In genomic region chr1:225981714-225982113, GRCh38 we compare ENCODE assay signal across 28 cellular contexts. TPM values are rescaled to one million over a fixed set of nuclear protein-coding genes. Genes with fewer than 3 reads are reported as not detected.
DNase-seq lines count a peak whose midpoint lies in the region; ATAC-seq, FAIRE-seq and TF ChIP-seq lines count a peak whose summit lies in the region.
"Had no signal": no experiment of that assay in that cellular context is flagged by ENCODE, and none has a peak within 500 bp of the region (broad histone marks: within the 10 kb centered on the region; RNA-seq: fewer than 3 reads in every experiment).

No MANE protein-coding gene starts in this region.

- H3K27me3 Mint-ChIP-seq in endothelial cell (ENCODE audit: unreplicated experiment): no peaks in the 10 kb centered on the region
- H3K27me3 Mint-ChIP-seq: CD4-positive, alpha-beta T cell had no signal

- in situ Hi-C loops in HepG2 (cut with HindIII; ENCODE audit: extremely low pct_ligation_motif_present, low pct_unique_long_range_greater_than_20kb): no loop called here
- in situ Hi-C loops in transverse colon (cut with MboI; ENCODE audit: low pct_ligation_motif_present in 1 of 4, low pct_unique_long_range_greater_than_20kb in 1 of 4, low sequenced_read_pairs in 3 of 4): loop anchor here in 1 of 4 donors (10.0 kb wide), 1 partner anchor 507 kb away; no protein-coding TSS in a partner anchor

- H2AFZ ChIP-seq in HepG2 (ENCODE audit: low read length): no peak overlapping the region

- DNase-seq in HepG2 (ENCODE audit: low spot score): no peak
- DNase-seq in right lobe of liver: no peak
- no peak for DNase-seq in endothelial cell (ENCODE audit: low spot score)
- no peak for DNase-seq in C1 segment of cervical spinal cord (lab: John Stamatoyannopoulos, UW)
- DNase-seq in SKM-1 (lab: John Stamatoyannopoulos, UW; ENCODE audit: unreplicated experiment): no peak
- DNase-seq in transverse colon: no peak
- DNase-seq: CD4-positive, alpha-beta T cell; DMS53; Karpas-422; NCI-H1092 treated with DMSO at 0.1 percent for 48 hours; NCI-H1436; NCI-H187; NCI-H446 treated with DMSO at 0.1 percent for 48 hours; NCI-H526; NCI-H82; NK-92 treated with Interleukin-12 subunit alpha and Interleukin-12 subunit beta, amount 100 ng/mL, for 24 hours; PC-3; SJCRH30 had no signal

- H3K4me1 Mint-ChIP-seq in endothelial cell (ENCODE audit: unreplicated experiment): no peaks in the 10 kb centered on the region

- BruUV-seq in HepG2 (replicated peaks; lab: Mats Ljungman, UMichigan): no TSS peak

- H3K4me3 ChIP-seq in HepG2 (replicated peaks in 1 of 3; ENCODE audit: insufficient read depth in 1 of 3, low read depth in 2 of 3, low read length in 3 of 3): no peak overlapping the region
- no peak overlapping the region for H3K4me3 ChIP-seq in right lobe of liver
- H3K4me3 ChIP-seq in transverse colon: no peak overlapping the region
- H3K4me3 ChIP-seq: BLaER1, SJCRH30 had no signal

- H3K9me3 ChIP-seq in HepG2 (ENCODE audit: low read length) (no peaks in the 10 kb centered on the region), right lobe of liver (no peaks in the 10 kb centered on the region), transverse colon (no peaks in the 10 kb centered on the region)

- TF ChIP-seq CTCF in HepG2 (CRISPR knock-in tag; IDR thresholded peaks at IDR 0.05): no peak
- no peak for TF ChIP-seq CTCF in right lobe of liver (IDR thresholded peaks at IDR 0.05)
- TF ChIP-seq CTCF in VCaP (conservative IDR thresholded peaks at IDR 0.05): no peak
- TF ChIP-seq CTCF in endothelial cell (IDR thresholded peaks at IDR 0.05; ENCODE audit: unreplicated experiment): no peak
- TF ChIP-seq CTCF in transverse colon (IDR thresholded peaks at IDR 0.05): no peak

- H3K9me3 Mint-ChIP-seq in endothelial cell (ENCODE audit: unreplicated experiment): peaks cover 4% of the 10 kb centered on the region

- no peak for TF ChIP-seq RAD21 in HepG2 (CRISPR knock-in tag; IDR thresholded peaks at IDR 0.05)

- no peaks in the 10 kb centered on the region for H3K27me3 ChIP-seq in HepG2 (ENCODE audit: control insufficient read depth in 1 of 2, insufficient read depth in 2 of 2, low read length in 2 of 2)
- no peaks in the 10 kb centered on the region for H3K27me3 ChIP-seq in right lobe of liver
- H3K27me3 ChIP-seq in transverse colon: no peaks in the 10 kb centered on the region
- H3K27me3 ChIP-seq: BLaER1, SJCRH30 had no signal

- H3K36me3 ChIP-seq in HepG2 (replicated peaks in 1 of 2; ENCODE audit: control insufficient read depth in 1 of 2, insufficient read depth in 2 of 2, low read length in 2 of 2) (peaks cover 14 to 49% of the 10 kb centered on the region in 2 experiments), right lobe of liver (peaks cover 0 to 55% (median 30%) of the 10 kb centered on the region in 4 donors), transverse colon (peaks cover 0 to 43% (median 21%) of the 10 kb centered on the region in 4 donors)

- intact Hi-C loops in HepG2 (cut with micrococcal nuclease; ENCODE audit: unreplicated experiment) (no loop called here), right lobe of liver (cut with DNase I) (no loop called here), transverse colon (cut with DNase I; ENCODE audit: low total_unique reads) (no loop called here)

- FAIRE-seq in HepG2 (lab: Jason Lieb, UNC): no peak
- FAIRE-seq: A204.1 had no signal

- WGBS in HepG2 (ENCODE audit: low lambda C conversion rate): 100% methylated on average over 3 of the region's 3 CpGs
- WGBS in right lobe of liver (ENCODE audit: insufficient coverage, low coverage, low lambda C conversion rate, missing lambda C conversion rate): 100% methylated on average over 1 of the region's 3 CpGs
- WGBS in transverse colon (ENCODE audit: low coverage in 1 of 2), 2 donors: 98 to 100% methylated on average over 3 of the region's 3 CpGs

- H3K79me2 ChIP-seq in HepG2 (ENCODE audit: insufficient read depth, low read length): no peaks in the 10 kb centered on the region

- H3K4me3 Mint-ChIP-seq in endothelial cell (ENCODE audit: unreplicated experiment): peak overlapping the region; percentile 89
- H3K4me3 Mint-ChIP-seq: CD4-positive, alpha-beta T cell had no signal

- no peak overlapping the region for H3K9ac ChIP-seq in HepG2 (ENCODE audit: insufficient read depth, low read depth, low read length)
- H3K9ac ChIP-seq: BLaER1 had no signal

- H3K27ac ChIP-seq in HepG2 (ENCODE audit: extremely low read length, insufficient read depth, low read length) (no peak overlapping the region), right lobe of liver (no peak overlapping the region), VCaP (peak overlapping the region; percentile 89), transverse colon (no peak overlapping the region)
- H3K27ac ChIP-seq: BLaER1, HL-60, SJCRH30 had no signal

- H3K4me2 ChIP-seq in HepG2 (ENCODE audit: low read depth, low read length): no peak overlapping the region
- H3K4me2 ChIP-seq: BLaER1 had no signal

- H3K27ac Mint-ChIP-seq in endothelial cell (ENCODE audit: unreplicated experiment): no peak overlapping the region
- H3K27ac Mint-ChIP-seq: CD4-positive, alpha-beta T cell had no signal

- no peaks in the 10 kb centered on the region for H3K4me1 ChIP-seq in HepG2 (ENCODE audit: insufficient read depth, low read length)
- no peaks in the 10 kb centered on the region for H3K4me1 ChIP-seq in right lobe of liver
- peaks cover 0 to 19% (median 13%) of the 10 kb centered on the region in 4 donors for H3K4me1 ChIP-seq in transverse colon
- H3K4me1 ChIP-seq: SJCRH30 had no signal

- ATAC-seq in HepG2 (no peak), right lobe of liver (no peak), GM21576 (IDR thresholded peaks at IDR 0.05; ENCODE audit: unreplicated experiment) (no peak)
- ATAC-seq: PC-3, SK-N-SH treated with all-trans-retinoic acid at 6 μM for 48 hours had no signal

- POLR2A ChIA-PET in HepG2 (lab: Yijun Ruan, JAX): interaction anchor here (0.7 kb wide), 1 partner anchor 527 kb away, joined by 3 read pairs; no protein-coding TSS in a partner anchor

- no peak for TF ChIP-seq EP300 in HepG2 (IDR thresholded peaks at IDR 0.05; ENCODE audit: low read depth in 2 of 2, low read length in 2 of 2)
- TF ChIP-seq EP300 in HepG2 (CRISPR knock-in tag; IDR thresholded peaks at IDR 0.05; ENCODE audit: borderline replicate concordance): no peak
- no peak for TF ChIP-seq EP300 in transverse colon (IDR thresholded peaks at IDR 0.05; ENCODE audit: low read depth)

- peaks cover 48% of the 10 kb centered on the region for H3K36me3 Mint-ChIP-seq in endothelial cell (ENCODE audit: low read depth, unreplicated experiment)

- CTCF ChIA-PET in HepG2 (lab: Yijun Ruan, JAX; ENCODE audit: low intra/inter-chr PET ratio, low total read pairs): no interaction called here

- no peaks in the 10 kb centered on the region for H4K20me1 ChIP-seq in HepG2 (ENCODE audit: insufficient read depth, low read length)

- TF ChIP-seq POLR2A in HepG2 (IDR thresholded peaks at IDR 0.05; ENCODE audit: insufficient read depth in 1 of 2, low read depth in 2 of 2, low read length in 2 of 2) (no peak), right lobe of liver (IDR thresholded peaks at IDR 0.05) (no peak), transverse colon (IDR thresholded peaks at IDR 0.05) (no peak)

RNA-seq across cellular contexts. Expression of gene SDE2, which starts 17.4 kb away (rescaled TPM):
- 19.6 and 24.7 TPM in 2 replicates for total RNA-seq in HepG2 (2016; rRNA removed; fragmentation: Illumina TruSeq; extraction: Trizol)
- 2.0 and 2.4 TPM in 2 replicates for total RNA-seq in HepG2 (2016; cell fraction: cytosol; rRNA removed; fragmentation: Illumina TruSeq; extraction: Trizol; ENCODE audit: low read depth)
- 19.8 and 25.8 TPM in 2 replicates for total RNA-seq in HepG2 (2016; cell fraction: insoluble cytoplasmic fraction; rRNA removed; fragmentation: Illumina TruSeq; extraction: Trizol)
- 5.6 and 6.8 TPM in 2 replicates for total RNA-seq in HepG2 (2016; cell fraction: membrane; rRNA removed; fragmentation: Illumina TruSeq; extraction: Trizol)
- 11.3 and 13.2 TPM in 2 replicates for total RNA-seq in HepG2 (2016; cell fraction: nucleus; rRNA removed; fragmentation: Illumina TruSeq; extraction: Trizol)
- 9.3 and 10.8 TPM in 2 replicates for polyA plus RNA-seq in HepG2 (2011; rRNA removed)
- 6.6 and 10.2 TPM in 2 replicates for polyA plus RNA-seq in HepG2 (2011; cell fraction: cytosol; rRNA removed)
- 4.4 and 5.5 TPM in 2 replicates for polyA plus RNA-seq in HepG2 (2011; cell fraction: nucleus; rRNA removed)
- 5.1 and 6.9 TPM in 2 replicates for polyA plus RNA-seq in HepG2 (2012)
- 0.27 and 0.31 TPM in 2 replicates for polyA plus RNA-seq in HepG2 (2016; cell fraction: cytosol; fragmentation: Illumina TruSeq; extraction: Trizol; ENCODE audit: low read depth)
- polyA plus RNA-seq in HepG2 (2016; cell fraction: insoluble cytoplasmic fraction; fragmentation: Illumina TruSeq; extraction: Trizol; ENCODE audit: low read depth): 19.9 and 21.1 TPM in 2 replicates
- 1.2 and 1.5 TPM in 2 replicates for polyA plus RNA-seq in HepG2 (2016; cell fraction: membrane; fragmentation: Illumina TruSeq; extraction: Trizol; ENCODE audit: low read depth)
- 13.3 and 14.1 TPM in 2 replicates for polyA plus RNA-seq in HepG2 (2016; cell fraction: nucleus; fragmentation: Illumina TruSeq; extraction: Trizol; ENCODE audit: insufficient read depth, low read depth)
- polyA minus RNA-seq in HepG2 (2011; rRNA and poly(A)+ RNA removed; ENCODE audit: low replicate concordance): 6.0 and 7.8 TPM in 2 replicates
- polyA minus RNA-seq in HepG2 (2011; cell fraction: cytosol; rRNA and poly(A)+ RNA removed): 12.2 and 13.0 TPM in 2 replicates
- 14.9 and 16.3 TPM in 2 replicates for polyA minus RNA-seq in HepG2 (2011; cell fraction: nucleus; rRNA and poly(A)+ RNA removed)
- 10 to 100 TPM in 1 of 6 experiments, 1 to 10 TPM in 5; 7.1 to 10.9 (median 8.6) TPM for total RNA-seq in right lobe of liver
- 17.8 TPM for total RNA-seq in endothelial cell (ENCODE audit: unreplicated experiment)
- 10 to 100 TPM in 2 of 4 donors, 1 to 10 TPM in 2; 4.4 to 19.2 (median 13.2) TPM for total RNA-seq in transverse colon

RNA-seq across cellular contexts. Expression of gene LEFTY2, which starts 40.7 kb away (rescaled TPM):
- 0.13 and 0.15 TPM in 2 replicates for total RNA-seq in HepG2 (2016; rRNA removed; fragmentation: Illumina TruSeq; extraction: Trizol)
- not detected in 2 replicates for total RNA-seq in HepG2 (2016; cell fraction: cytosol; rRNA removed; fragmentation: Illumina TruSeq; extraction: Trizol; ENCODE audit: low read depth)
- total RNA-seq in HepG2 (2016; cell fraction: insoluble cytoplasmic fraction; rRNA removed; fragmentation: Illumina TruSeq; extraction: Trizol): 0.11 TPM in 1 of 2 replicates, not detected in the other
- total RNA-seq in HepG2 (2016; cell fraction: membrane; rRNA removed; fragmentation: Illumina TruSeq; extraction: Trizol): not detected in 2 replicates
- 0.28 TPM in 1 of 2 replicates, not detected in the other for total RNA-seq in HepG2 (2016; cell fraction: nucleus; rRNA removed; fragmentation: Illumina TruSeq; extraction: Trizol)
- polyA plus RNA-seq in HepG2 (2011; rRNA removed): 0.33 and 0.42 TPM in 2 replicates
- 0.42 and 0.65 TPM in 2 replicates for polyA plus RNA-seq in HepG2 (2011; cell fraction: cytosol; rRNA removed)
- polyA plus RNA-seq in HepG2 (2011; cell fraction: nucleus; rRNA removed): 0.16 and 0.28 TPM in 2 replicates
- polyA plus RNA-seq in HepG2 (2012): 0.29 and 0.47 TPM in 2 replicates
- polyA plus RNA-seq in HepG2 (2016; cell fraction: cytosol; fragmentation: Illumina TruSeq; extraction: Trizol; ENCODE audit: low read depth): not detected in 2 replicates
- polyA plus RNA-seq in HepG2 (2016; cell fraction: insoluble cytoplasmic fraction; fragmentation: Illumina TruSeq; extraction: Trizol; ENCODE audit: low read depth): not detected in 2 replicates
- 0.08 TPM in 1 of 2 replicates, not detected in the other for polyA plus RNA-seq in HepG2 (2016; cell fraction: membrane; fragmentation: Illumina TruSeq; extraction: Trizol; ENCODE audit: low read depth)
- polyA plus RNA-seq in HepG2 (2016; cell fraction: nucleus; fragmentation: Illumina TruSeq; extraction: Trizol; ENCODE audit: insufficient read depth, low read depth): not detected in 2 replicates
- polyA minus RNA-seq in HepG2 (2011; rRNA and poly(A)+ RNA removed; ENCODE audit: low replicate concordance): 0.28 TPM in 1 of 2 replicates, not detected in the other
- polyA minus RNA-seq in HepG2 (2011; cell fraction: cytosol; rRNA and poly(A)+ RNA removed): not detected in 2 replicates
- polyA minus RNA-seq in HepG2 (2011; cell fraction: nucleus; rRNA and poly(A)+ RNA removed): not detected in 2 replicates
- under 1 TPM in 1 of 6 experiments, not detected in 5; 0.31 TPM for total RNA-seq in right lobe of liver
- 0.26 TPM for total RNA-seq in endothelial cell (ENCODE audit: unreplicated experiment)
- 10 to 100 TPM in 2 of 4 donors, under 1 TPM in 1, not detected in 1; 0.55 to 28.7 (median 24.5) TPM for total RNA-seq in transverse colon
- total RNA-seq: CD4-positive, alpha-beta T cell; Daoy; G401; H4; PC-3 had no signal
- polyA plus RNA-seq: AG04450 had no signal

RNA-seq across cellular contexts. Expression of gene PYCR2, which starts 57.7 kb away (rescaled TPM):
- total RNA-seq in HepG2 (2016; rRNA removed; fragmentation: Illumina TruSeq; extraction: Trizol): 47.8 and 49.5 TPM in 2 replicates
- 8.2 and 9.6 TPM in 2 replicates for total RNA-seq in HepG2 (2016; cell fraction: cytosol; rRNA removed; fragmentation: Illumina TruSeq; extraction: Trizol; ENCODE audit: low read depth)
- 45.9 and 51.2 TPM in 2 replicates for total RNA-seq in HepG2 (2016; cell fraction: insoluble cytoplasmic fraction; rRNA removed; fragmentation: Illumina TruSeq; extraction: Trizol)
- total RNA-seq in HepG2 (2016; cell fraction: membrane; rRNA removed; fragmentation: Illumina TruSeq; extraction: Trizol): 16.1 and 17.9 TPM in 2 replicates
- 31.1 and 42.8 TPM in 2 replicates for total RNA-seq in HepG2 (2016; cell fraction: nucleus; rRNA removed; fragmentation: Illumina TruSeq; extraction: Trizol)
- polyA plus RNA-seq in HepG2 (2011; rRNA removed): 47.2 and 54.2 TPM in 2 replicates
- polyA plus RNA-seq in HepG2 (2011; cell fraction: cytosol; rRNA removed): 25.8 and 40.7 TPM in 2 replicates
- 98.0 and 106 TPM in 2 replicates for polyA plus RNA-seq in HepG2 (2011; cell fraction: nucleus; rRNA removed)
- 29.7 and 35.8 TPM in 2 replicates for polyA plus RNA-seq in HepG2 (2012)
- 3.9 and 4.7 TPM in 2 replicates for polyA plus RNA-seq in HepG2 (2016; cell fraction: cytosol; fragmentation: Illumina TruSeq; extraction: Trizol; ENCODE audit: low read depth)
- polyA plus RNA-seq in HepG2 (2016; cell fraction: insoluble cytoplasmic fraction; fragmentation: Illumina TruSeq; extraction: Trizol; ENCODE audit: low read depth): 51.7 and 55.3 TPM in 2 replicates
- polyA plus RNA-seq in HepG2 (2016; cell fraction: membrane; fragmentation: Illumina TruSeq; extraction: Trizol; ENCODE audit: low read depth): 8.9 and 9.2 TPM in 2 replicates
- 87.0 and 102 TPM in 2 replicates for polyA plus RNA-seq in HepG2 (2016; cell fraction: nucleus; fragmentation: Illumina TruSeq; extraction: Trizol; ENCODE audit: insufficient read depth, low read depth)
- 56.1 and 62.6 TPM in 2 replicates for polyA minus RNA-seq in HepG2 (2011; rRNA and poly(A)+ RNA removed; ENCODE audit: low replicate concordance)
- 13.5 and 15.9 TPM in 2 replicates for polyA minus RNA-seq in HepG2 (2011; cell fraction: cytosol; rRNA and poly(A)+ RNA removed)
- 14.4 and 15.9 TPM in 2 replicates for polyA minus RNA-seq in HepG2 (2011; cell fraction: nucleus; rRNA and poly(A)+ RNA removed)
- total RNA-seq in right lobe of liver: 10 to 100 TPM; 20.0 to 42.6 (median 24.9) TPM
- 44.5 TPM for total RNA-seq in endothelial cell (ENCODE audit: unreplicated experiment)
- 10 to 100 TPM; 26.5 to 40.6 (median 32.2) TPM for total RNA-seq in transverse colon
